22 cellular contexts compared by ENCODE assay signal in the genomic region with DNA sequence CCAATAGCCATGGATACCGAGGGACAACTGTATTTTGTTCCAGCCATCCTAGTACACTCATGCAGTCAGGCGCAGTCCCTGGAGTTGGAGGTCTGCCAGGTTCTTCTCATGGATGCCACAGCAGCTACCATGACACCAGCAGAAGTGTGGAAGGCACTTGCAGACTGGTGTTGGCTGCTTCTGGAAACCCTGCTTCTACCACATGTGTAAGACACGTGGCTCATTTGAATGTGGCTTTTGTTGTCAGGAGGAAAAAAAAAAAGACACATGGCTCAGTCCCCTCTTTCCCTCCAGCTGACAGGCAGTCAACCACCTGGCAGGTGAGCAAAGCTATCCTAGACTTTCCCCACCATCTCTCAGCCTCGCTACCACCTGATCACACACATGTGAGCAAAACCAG.
DNase-seq lines count a peak whose midpoint lies in the region; ATAC-seq and TF ChIP-seq lines count a peak whose summit lies in the region.
"Had no signal": no experiment of that assay in that cellular context is flagged by ENCODE, and none has a peak within 500 bp of the region (broad histone marks: within the 10 kb centered on the region; RNA-seq: fewer than 3 reads in every experiment).

No MANE protein-coding gene starts in this region.

- TF ChIP-seq POLR2A in erythroblast (IDR thresholded peaks at IDR 0.05; ENCODE audit: low read length) = no peak

- no peaks in the 10 kb centered on the region for H3K9me2 ChIP-seq in MM.1S (replicated peaks; ENCODE audit: insufficient read depth, low read length)

- H3K36me3 ChIP-seq in MM.1S (replicated peaks; ENCODE audit: insufficient read depth, low read length) = no peaks in the 10 kb centered on the region
- H3K36me3 ChIP-seq: heart left ventricle, thoracic aorta, WERI-Rb-1 had no signal

- H3K27ac ChIP-seq in MM.1S (ENCODE audit: low read length) = no peak overlapping the region
- H3K27ac ChIP-seq: heart left ventricle, SK-N-MC, skin epidermis, thoracic aorta, WERI-Rb-1 had no signal

- TF ChIP-seq CTCF in MM.1S (IDR thresholded peaks at IDR 0.05; ENCODE audit: low read length) = no peak

- H3K4me1 ChIP-seq in MM.1S (ENCODE audit: low read length) = peaks cover 10% of the 10 kb centered on the region
- H3K4me1 ChIP-seq: heart left ventricle had no signal

- no peaks in the 10 kb centered on the region for H3F3A ChIP-seq in MM.1S (ENCODE audit: insufficient read depth, low read length)

- no peaks in the 10 kb centered on the region for H3K27me3 ChIP-seq in MM.1S (replicated peaks; ENCODE audit: insufficient read depth, low read length)

- no peaks in the 10 kb centered on the region for H3K9me3 ChIP-seq in MM.1S (replicated peaks; ENCODE audit: insufficient read depth, low read length)
- H3K9me3 ChIP-seq: heart left ventricle, thoracic aorta had no signal

- no peak for ATAC-seq in GM21360 (IDR thresholded peaks at IDR 0.05; ENCODE audit: unreplicated experiment)
- no peak for ATAC-seq in HG03469 (IDR thresholded peaks at IDR 0.05; ENCODE audit: unreplicated experiment)
- ATAC-seq: heart left ventricle; K562; stimulated activated naive B cell treated with anti-CD40 and anti-IgM and Interleukin-4, amounts not matched to agents 10 μg/mL and 1 μg/mL and 100 μg/mL, for 72 hours had no signal

- DNase-seq in DMS79 (lab: John Stamatoyannopoulos, UW) = peak; percentile 25
- peak; percentile 25 for DNase-seq in MM.1S
- peak; percentile 20 for DNase-seq in NCI-H2171 (lab: John Stamatoyannopoulos, UW)
- DNase-seq in globus pallidus (ENCODE audit: low spot score) = peak; percentile 7
- no peak for DNase-seq in erythroblast (lab: John Stamatoyannopoulos, UW)
- DNase-seq: activated CD4-positive, alpha-beta T cell treated with anti-CD3 and anti-CD28 coated beads, Interleukin-2, amount 50 U/mL, for 4 hours; activated CD8-positive, alpha-beta memory T cell treated with anti-CD3 and anti-CD28 coated beads, Interleukin-2, amount 50 U/mL, for 4 hours; activated naive CD8-positive, alpha-beta T cell treated with anti-CD3 and anti-CD28 coated beads for 36 hours; heart left ventricle; mammary epithelial cell; NCI-H226; occipital lobe; stimulated activated CD4-positive, alpha-beta T cell treated with anti-CD3 and anti-CD28 coated beads, Interleukin-1b, Interleukin-23, amount 100 ng/mL, for 48 hours; stimulated activated naive B cell treated with anti-CD40 and anti-IgM and Interleukin-4, amounts not matched to agents 10 μg/mL and 1 μg/mL and 100 μg/mL, for 72 hours; T-helper 2 cell; WERI-Rb-1 had no signal

- H2AFZ ChIP-seq in MM.1S (ENCODE audit: low read length) = no peak overlapping the region

- H3K4me3 ChIP-seq in MM.1S (ENCODE audit: low read length) = no peak overlapping the region
- H3K4me3 ChIP-seq: heart left ventricle, K562, SK-N-MC, skin epidermis, thoracic aorta had no signal

- no peaks in the 10 kb centered on the region for H4K20me1 ChIP-seq in MM.1S (ENCODE audit: insufficient read depth, low read length)

- H3K9ac ChIP-seq in MM.1S (ENCODE audit: low read length) = no peak overlapping the region

- no peak overlapping the region; the same call in 1 of the 2 replicates for H3K4me2 ChIP-seq in MM.1S (ENCODE audit: low read depth, low read length)

- H3K79me2 ChIP-seq in MM.1S (ENCODE audit: low read length) = no peaks in the 10 kb centered on the region

Comparison
In these comparisons a context has a peak if more than half of its experiments do, and no peak if none do; other contexts are left out.
1. DNase-seq: peak in DMS79 (single experiment), MM.1S (single experiment), NCI-H2171 (single experiment) and globus pallidus (single experiment); none in erythroblast (0 of 2).